ENCODE assay signal across 8 cellular contexts in the genomic region with DNA sequence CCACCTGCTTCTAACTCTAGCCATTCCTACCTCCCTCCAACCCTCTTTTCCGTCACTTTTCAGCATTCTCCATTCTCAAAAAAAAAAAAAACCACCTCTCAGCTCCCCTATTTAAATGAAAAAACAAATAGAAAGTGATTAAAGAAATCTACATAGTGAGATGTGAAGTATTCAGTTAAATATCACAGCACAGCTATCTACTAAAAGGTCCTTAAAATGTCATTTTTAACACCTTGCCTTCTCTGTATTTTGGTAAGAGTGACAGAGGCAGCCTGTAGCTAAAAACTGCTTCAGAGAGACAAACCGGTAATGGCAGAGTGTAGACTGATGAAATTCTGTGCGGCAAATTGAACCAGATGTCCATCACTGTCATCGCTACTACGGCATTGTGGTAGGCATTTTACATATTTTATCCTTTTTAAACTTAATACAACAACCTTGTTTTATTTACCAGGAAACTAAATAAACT. TPM values are rescaled to one million over a fixed set of nuclear protein-coding genes. Genes with fewer than 3 reads are reported as not detected.
DNase-seq lines count a peak whose midpoint lies in the region; ATAC-seq, FAIRE-seq and TF ChIP-seq lines count a peak whose summit lies in the region.

No MANE protein-coding gene starts in this region.

- FAIRE-seq in RCC 7860 (lab: Jason Lieb, UNC): no peak

- H3K27me3 ChIP-seq in HAP-1 (ENCODE audit: low read depth) (no peaks in the 10 kb centered on the region), stomach smooth muscle (ENCODE audit: control insufficient read depth in 1 of 2, insufficient read depth in 2 of 2, low read length in 2 of 2) (no peaks in the 10 kb centered on the region)

- DNase-seq in HAP-1 (ENCODE audit: low spot score in 2 of 2) (no peak), iPS-NIHi11 (ENCODE audit: low spot score) (peak; percentile 4), NCI-H226 (no peak), RCC 7860 (ENCODE audit: low spot score) (no peak)
- no peak for DNase-seq in activated naive CD4-positive, alpha-beta T cell treated with anti-CD3 and anti-CD28 coated beads, Interleukin-2, amount 50 U/mL, for 72 hours (ENCODE audit: low spot score in 2 of 2)
- DNase-seq in activated CD8-positive, alpha-beta memory T cell treated with anti-CD3 and anti-CD28 coated beads, Interleukin-2, amount 50 U/mL, for 4 hours: no peak

- H3K9me3 ChIP-seq in HAP-1 (no peaks in the 10 kb centered on the region), stomach smooth muscle (ENCODE audit: control insufficient read depth in 2 of 2, low read length in 2 of 2) (no peaks in the 10 kb centered on the region)

- H3K27ac ChIP-seq in 22Rv1 (peak overlapping the region; percentile 82), stomach smooth muscle (ENCODE audit: low read length) (peak overlapping the region; percentile 78)

- no peak for ATAC-seq in activated naive CD4-positive, alpha-beta T cell treated with anti-CD3 and anti-CD28 coated beads, Interleukin-2, amount 50 U/mL, for 72 hours

- no peak for TF ChIP-seq CTCF in 22Rv1 (IDR thresholded peaks at IDR 0.05)

- peak overlapping the region; percentile 85 for H3K9ac ChIP-seq in stomach smooth muscle (ENCODE audit: low read length in 2 of 2)

- H3K4me1 ChIP-seq in HAP-1: peaks cover 2% of the 10 kb centered on the region; the same call in 1 of the 2 replicates
- no peaks in the 10 kb centered on the region for H3K4me1 ChIP-seq in stomach smooth muscle (ENCODE audit: control insufficient read depth, insufficient read depth, low read length)

- H3K4me3 ChIP-seq in HAP-1 (peak overlapping the region; percentile 72), stomach smooth muscle (ENCODE audit: low read length in 2 of 2) (peak overlapping the region; percentile 80 to 90)

- peaks cover 10 to 24% of the 10 kb centered on the region in 2 donors for H3K36me3 Mint-ChIP-seq in activated naive CD4-positive, alpha-beta T cell treated with anti-CD3 and anti-CD28 coated beads, Interleukin-2, amount 50 U/mL, for 72 hours

- peak overlapping the region; percentile 67 to 93 for H3K27ac Mint-ChIP-seq in activated naive CD4-positive, alpha-beta T cell treated with anti-CD3 and anti-CD28 coated beads, Interleukin-2, amount 50 U/mL, for 72 hours

- in situ Hi-C loops in HAP-1 (cut with MboI; ENCODE audit: low sequenced_read_pairs): loop anchor here (10.0 kb wide), 1 partner anchor 213 kb away; a partner anchor contains a TSS

- H3K36me3 ChIP-seq in HAP-1 (replicated peaks): no peaks in the 10 kb centered on the region; the same call in 1 of the 2 replicates
- peaks cover 6 to 12% of the 10 kb centered on the region in 2 donors for H3K36me3 ChIP-seq in stomach smooth muscle (ENCODE audit: control insufficient read depth in 2 of 2, insufficient read depth in 2 of 2, low read length in 2 of 2)

- no peaks in the 10 kb centered on the region for H3K9me3 Mint-ChIP-seq in activated naive CD4-positive, alpha-beta T cell treated with anti-CD3 and anti-CD28 coated beads, Interleukin-2, amount 50 U/mL, for 72 hours

RNA-seq across cellular contexts. Expression of a gene that starts 0.3 kb away (rescaled TPM):
- total RNA-seq in activated naive CD4-positive, alpha-beta T cell treated with anti-CD3 and anti-CD28 coated beads, Interleukin-2, amount 50 U/mL, for 72 hours: 10 to 100 TPM; 24.0 to 40.5 TPM

RNA-seq across cellular contexts. Expression of a gene that starts 7.2 kb away (rescaled TPM):
- total RNA-seq in activated naive CD4-positive, alpha-beta T cell treated with anti-CD3 and anti-CD28 coated beads, Interleukin-2, amount 50 U/mL, for 72 hours: 1 to 10 TPM; 4.9 to 5.1 TPM

RNA-seq across cellular contexts. Expression of a gene that starts 7.6 kb away (rescaled TPM):
- 10 to 100 TPM; 30.8 to 35.7 TPM for total RNA-seq in activated naive CD4-positive, alpha-beta T cell treated with anti-CD3 and anti-CD28 coated beads, Interleukin-2, amount 50 U/mL, for 72 hours

RNA-seq across cellular contexts. Expression of a gene that starts 39.8 kb away (rescaled TPM):
- not detected for total RNA-seq in activated naive CD4-positive, alpha-beta T cell treated with anti-CD3 and anti-CD28 coated beads, Interleukin-2, amount 50 U/mL, for 72 hours

RNA-seq across cellular contexts. Expression of a gene that starts 40.8 kb away (rescaled TPM):
- total RNA-seq in activated naive CD4-positive, alpha-beta T cell treated with anti-CD3 and anti-CD28 coated beads, Interleukin-2, amount 50 U/mL, for 72 hours: not detected
